1 cellular context compared by ENCODE assay signal in genomic region chr5:179732412-179732917, GRCh38.
A peak's percentile ranks its signal among the peaks of the same experiment; 100 is the strongest.
TF ChIP-seq lines count a peak whose summit lies in the region.

A gene with protein sequence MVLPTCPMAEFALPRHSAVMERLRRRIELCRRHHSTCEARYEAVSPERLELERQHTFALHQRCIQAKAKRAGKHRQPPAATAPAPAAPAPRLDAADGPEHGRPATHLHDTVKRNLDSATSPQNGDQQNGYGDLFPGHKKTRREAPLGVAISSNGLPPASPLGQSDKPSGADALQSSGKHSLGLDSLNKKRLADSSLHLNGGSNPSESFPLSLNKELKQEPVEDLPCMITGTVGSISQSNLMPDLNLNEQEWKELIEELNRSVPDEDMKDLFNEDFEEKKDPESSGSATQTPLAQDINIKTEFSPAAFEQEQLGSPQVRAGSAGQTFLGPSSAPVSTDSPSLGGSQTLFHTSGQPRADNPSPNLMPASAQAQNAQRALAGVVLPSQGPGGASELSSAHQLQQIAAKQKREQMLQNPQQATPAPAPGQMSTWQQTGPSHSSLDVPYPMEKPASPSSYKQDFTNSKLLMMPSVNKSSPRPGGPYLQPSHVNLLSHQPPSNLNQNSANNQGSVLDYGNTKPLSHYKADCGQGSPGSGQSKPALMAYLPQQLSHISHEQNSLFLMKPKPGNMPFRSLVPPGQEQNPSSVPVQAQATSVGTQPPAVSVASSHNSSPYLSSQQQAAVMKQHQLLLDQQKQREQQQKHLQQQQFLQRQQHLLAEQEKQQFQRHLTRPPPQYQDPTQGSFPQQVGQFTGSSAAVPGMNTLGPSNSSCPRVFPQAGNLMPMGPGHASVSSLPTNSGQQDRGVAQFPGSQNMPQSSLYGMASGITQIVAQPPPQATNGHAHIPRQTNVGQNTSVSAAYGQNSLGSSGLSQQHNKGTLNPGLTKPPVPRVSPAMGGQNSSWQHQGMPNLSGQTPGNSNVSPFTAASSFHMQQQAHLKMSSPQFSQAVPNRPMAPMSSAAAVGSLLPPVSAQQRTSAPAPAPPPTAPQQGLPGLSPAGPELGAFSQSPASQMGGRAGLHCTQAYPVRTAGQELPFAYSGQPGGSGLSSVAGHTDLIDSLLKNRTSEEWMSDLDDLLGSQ (plus strand): TSS chr5:179732822. CDS start chr5:179733113, 291 bp downstream.

TF ChIP-seq in K562, 482 proteins besides CTCF, POLR2A, EP300 and RAD21 (continued from another document and continues in another):
- TF ChIP-seq ATF6 (CRISPR knock-in tag; IDR thresholded peaks at IDR 0.05), result no peak
- 0 out of 2 replicates have a peak, but pooled peaks have one; percentile 64 for TF ChIP-seq RB1 (IDR thresholded peaks at IDR 0.05; ENCODE audit: low read depth)
- TF ChIP-seq BRF1 (IDR thresholded peaks at IDR 0.05; ENCODE audit: borderline replicate concordance, extremely low read depth, insufficient read length), result no peak
- TF ChIP-seq, protein P1, sequence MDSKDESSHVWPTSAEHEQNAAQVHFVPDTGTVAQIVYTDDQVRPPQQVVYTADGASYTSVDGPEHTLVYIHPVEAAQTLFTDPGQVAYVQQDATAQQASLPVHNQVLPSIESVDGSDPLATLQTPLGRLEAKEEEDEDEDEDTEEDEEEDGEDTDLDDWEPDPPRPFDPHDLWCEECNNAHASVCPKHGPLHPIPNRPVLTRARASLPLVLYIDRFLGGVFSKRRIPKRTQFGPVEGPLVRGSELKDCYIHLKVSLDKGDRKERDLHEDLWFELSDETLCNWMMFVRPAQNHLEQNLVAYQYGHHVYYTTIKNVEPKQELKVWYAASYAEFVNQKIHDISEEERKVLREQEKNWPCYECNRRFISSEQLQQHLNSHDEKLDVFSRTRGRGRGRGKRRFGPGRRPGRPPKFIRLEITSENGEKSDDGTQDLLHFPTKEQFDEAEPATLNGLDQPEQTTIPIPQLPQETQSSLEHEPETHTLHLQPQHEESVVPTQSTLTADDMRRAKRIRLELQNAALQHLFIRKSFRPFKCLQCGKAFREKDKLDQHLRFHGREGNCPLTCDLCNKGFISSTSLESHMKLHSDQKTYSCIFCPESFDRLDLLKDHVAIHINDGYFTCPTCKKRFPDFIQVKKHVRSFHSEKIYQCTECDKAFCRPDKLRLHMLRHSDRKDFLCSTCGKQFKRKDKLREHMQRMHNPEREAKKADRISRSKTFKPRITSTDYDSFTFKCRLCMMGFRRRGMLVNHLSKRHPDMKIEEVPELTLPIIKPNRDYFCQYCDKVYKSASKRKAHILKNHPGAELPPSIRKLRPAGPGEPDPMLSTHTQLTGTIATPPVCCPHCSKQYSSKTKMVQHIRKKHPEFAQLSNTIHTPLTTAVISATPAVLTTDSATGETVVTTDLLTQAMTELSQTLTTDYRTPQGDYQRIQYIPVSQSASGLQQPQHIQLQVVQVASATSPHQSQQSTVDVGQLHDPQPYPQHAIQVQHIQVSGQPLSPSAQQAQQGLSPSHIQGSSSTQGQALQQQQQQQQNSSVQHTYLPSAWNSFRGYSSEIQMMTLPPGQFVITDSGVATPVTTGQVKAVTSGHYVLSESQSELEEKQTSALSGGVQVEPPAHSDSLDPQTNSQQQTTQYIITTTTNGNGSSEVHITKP (IDR thresholded peaks at IDR 0.05; ENCODE audit: partially characterized antibody), result no peak
- TF ChIP-seq SMC3 (conservative IDR thresholded peaks at IDR 0.05; ENCODE audit: insufficient read depth, low read depth, low read length), result no peak
- TF ChIP-seq MEIS2 (IDR thresholded peaks at IDR 0.05; ENCODE audit: partially characterized antibody), result peak; percentile 76
- TF ChIP-seq KLF13 (tag; IDR thresholded peaks at IDR 0.05; ENCODE audit: borderline replicate concordance, low read depth), result no peak
- TF ChIP-seq NFIX (CRISPR knock-in tag; IDR thresholded peaks at IDR 0.05; ENCODE audit: low read depth), result no peak
- 0 out of 2 replicates have a peak, but pooled peaks have one; percentile 37 for TF ChIP-seq KLF6 (CRISPR knock-in tag; IDR thresholded peaks at IDR 0.05; ENCODE audit: borderline replicate concordance)
- TF ChIP-seq KAT2B (IDR thresholded peaks at IDR 0.05; ENCODE audit: low read depth, low read length), result no peak
- TF ChIP-seq IRF2 (CRISPR knock-in tag; IDR thresholded peaks at IDR 0.05), result no peak
- TF ChIP-seq, protein P2, sequence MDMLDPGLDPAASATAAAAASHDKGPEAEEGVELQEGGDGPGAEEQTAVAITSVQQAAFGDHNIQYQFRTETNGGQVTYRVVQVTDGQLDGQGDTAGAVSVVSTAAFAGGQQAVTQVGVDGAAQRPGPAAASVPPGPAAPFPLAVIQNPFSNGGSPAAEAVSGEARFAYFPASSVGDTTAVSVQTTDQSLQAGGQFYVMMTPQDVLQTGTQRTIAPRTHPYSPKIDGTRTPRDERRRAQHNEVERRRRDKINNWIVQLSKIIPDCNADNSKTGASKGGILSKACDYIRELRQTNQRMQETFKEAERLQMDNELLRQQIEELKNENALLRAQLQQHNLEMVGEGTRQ (CRISPR knock-in tag; IDR thresholded peaks at IDR 0.05), result no peak
- TF ChIP-seq ZFX (CRISPR knock-in tag; IDR thresholded peaks at IDR 0.05), result peak; percentile 72; the same call in 1 of the 2 replicates
- no peak for TF ChIP-seq MEF2D (tag; conservative IDR thresholded peaks at IDR 0.05; ENCODE audit: low read depth)
- peak; percentile 84 for TF ChIP-seq RBM22 (IDR thresholded peaks at IDR 0.05; ENCODE audit: low read depth, low read length, poor library complexity, severe bottlenecking)
- no peak for TF ChIP-seq ZFP91 (CRISPR knock-in tag; IDR thresholded peaks at IDR 0.05)
- peak; percentile 22; the same call in 1 of the 2 replicates for TF ChIP-seq ETV5 (CRISPR knock-in tag; IDR thresholded peaks at IDR 0.05; ENCODE audit: low read depth)
- no peak for TF ChIP-seq MYNN (IDR thresholded peaks at IDR 0.05)
- no peak for TF ChIP-seq MYNN (CRISPR knock-in tag; IDR thresholded peaks at IDR 0.05)
- no peak for TF ChIP-seq DNMT1 (IDR thresholded peaks at IDR 0.05)
- no peak for TF ChIP-seq PYGO2 (tag; IDR thresholded peaks at IDR 0.05)
- no peak for TF ChIP-seq ZNF77 (CRISPR knock-in tag; IDR thresholded peaks at IDR 0.05)
- no peak for TF ChIP-seq KAT7 (CRISPR knock-in tag; IDR thresholded peaks at IDR 0.05; ENCODE audit: borderline replicate concordance)
- no peak for TF ChIP-seq BRD9 (IDR thresholded peaks at IDR 0.05; ENCODE audit: low read depth, partially characterized antibody)
- no peak for TF ChIP-seq TARDBP (IDR thresholded peaks at IDR 0.05)
- peak; percentile 74 for TF ChIP-seq ATF7 (IDR thresholded peaks at IDR 0.05)
- no peak for TF ChIP-seq ILF3 (IDR thresholded peaks at IDR 0.05; ENCODE audit: borderline replicate concordance)
- TF ChIP-seq NCOA1 (IDR thresholded peaks at IDR 0.05; ENCODE audit: low read depth), result no peak
- no peak for TF ChIP-seq CLOCK (CRISPR knock-in tag; IDR thresholded peaks at IDR 0.05; ENCODE audit: borderline replicate concordance)
- TF ChIP-seq, protein P3, sequence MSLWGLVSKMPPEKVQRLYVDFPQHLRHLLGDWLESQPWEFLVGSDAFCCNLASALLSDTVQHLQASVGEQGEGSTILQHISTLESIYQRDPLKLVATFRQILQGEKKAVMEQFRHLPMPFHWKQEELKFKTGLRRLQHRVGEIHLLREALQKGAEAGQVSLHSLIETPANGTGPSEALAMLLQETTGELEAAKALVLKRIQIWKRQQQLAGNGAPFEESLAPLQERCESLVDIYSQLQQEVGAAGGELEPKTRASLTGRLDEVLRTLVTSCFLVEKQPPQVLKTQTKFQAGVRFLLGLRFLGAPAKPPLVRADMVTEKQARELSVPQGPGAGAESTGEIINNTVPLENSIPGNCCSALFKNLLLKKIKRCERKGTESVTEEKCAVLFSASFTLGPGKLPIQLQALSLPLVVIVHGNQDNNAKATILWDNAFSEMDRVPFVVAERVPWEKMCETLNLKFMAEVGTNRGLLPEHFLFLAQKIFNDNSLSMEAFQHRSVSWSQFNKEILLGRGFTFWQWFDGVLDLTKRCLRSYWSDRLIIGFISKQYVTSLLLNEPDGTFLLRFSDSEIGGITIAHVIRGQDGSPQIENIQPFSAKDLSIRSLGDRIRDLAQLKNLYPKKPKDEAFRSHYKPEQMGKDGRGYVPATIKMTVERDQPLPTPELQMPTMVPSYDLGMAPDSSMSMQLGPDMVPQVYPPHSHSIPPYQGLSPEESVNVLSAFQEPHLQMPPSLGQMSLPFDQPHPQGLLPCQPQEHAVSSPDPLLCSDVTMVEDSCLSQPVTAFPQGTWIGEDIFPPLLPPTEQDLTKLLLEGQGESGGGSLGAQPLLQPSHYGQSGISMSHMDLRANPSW (CRISPR knock-in tag; IDR thresholded peaks at IDR 0.05), result no peak
- no peak for TF ChIP-seq SMAD3 (CRISPR knock-in tag; conservative IDR thresholded peaks at IDR 0.05)
- TF ChIP-seq ADNP (tag; IDR thresholded peaks at IDR 0.05), result no peak
- TF ChIP-seq, protein P4, sequence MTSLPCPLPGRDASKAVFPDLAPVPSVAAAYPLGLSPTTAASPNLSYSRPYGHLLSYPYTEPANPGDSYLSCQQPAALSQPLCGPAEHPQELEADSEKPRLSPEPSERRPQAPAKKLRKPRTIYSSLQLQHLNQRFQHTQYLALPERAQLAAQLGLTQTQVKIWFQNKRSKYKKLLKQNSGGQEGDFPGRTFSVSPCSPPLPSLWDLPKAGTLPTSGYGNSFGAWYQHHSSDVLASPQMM (CRISPR knock-in tag; IDR thresholded peaks at IDR 0.05), result no peak
- TF ChIP-seq ZNF592 (IDR thresholded peaks at IDR 0.05), result no peak
